ENCODE assay signal across 1 cellular context in genomic region chr16:2156849-2157224, GRCh38.
TF ChIP-seq lines count a peak whose summit lies in the region.

No MANE protein-coding gene starts in this region.

TF ChIP-seq in endothelial cell of umbilical vein, 7 proteins besides CTCF, POLR2A, EP300 and RAD21:
- TF ChIP-seq EZH2 (IDR thresholded peaks at IDR 0.05; ENCODE audit: borderline replicate concordance, low read depth, low read length, severe bottlenecking) (no peak), MAX (IDR thresholded peaks at IDR 0.05; ENCODE audit: insufficient read depth, insufficient read length) (no peak), JUN (IDR thresholded peaks at IDR 0.05; ENCODE audit: borderline replicate concordance, insufficient read depth, insufficient read length, low read depth) (no peak), MYC (IDR thresholded peaks at IDR 0.05; ENCODE audit: low read depth, low read length) (no peak), GATA2 (IDR thresholded peaks at IDR 0.05; ENCODE audit: insufficient read depth, insufficient read length, low read depth, low read length) (no peak)
